In the genomic region with DNA sequence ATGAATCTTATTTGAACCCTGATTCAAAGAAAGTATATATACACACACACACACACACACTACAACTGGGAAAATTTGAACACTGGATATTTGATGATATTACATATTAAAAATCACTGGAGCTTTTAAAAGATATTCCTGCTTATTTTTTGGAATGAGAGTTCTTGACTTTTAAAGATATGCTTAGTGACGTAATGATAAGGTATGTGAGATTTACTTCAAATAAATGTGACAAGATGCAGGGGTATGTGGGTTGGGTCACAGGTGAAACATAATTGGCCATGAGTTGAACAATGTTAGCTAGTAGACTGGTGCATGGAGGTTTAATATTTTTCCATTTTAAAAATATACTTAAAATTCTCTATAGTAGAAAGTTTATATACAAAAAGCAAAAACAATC, we compare ENCODE assay signal across 11 cellular contexts.
"Had no signal": no experiment of that assay in that cellular context is flagged by ENCODE, and none has a peak within 500 bp of the region (broad histone marks: within the 10 kb centered on the region; RNA-seq: fewer than 3 reads in every experiment).

No MANE protein-coding gene starts in this region.

- H3K9ac ChIP-seq: GM23248 had no signal

- H3K4me3 ChIP-seq: GM23248, GM23338, HAP-1 had no signal

- ATAC-seq: GM23338, HCT116 had no signal

- DNase-seq: GM23248, GOT3, H7, H9, HCEC 1CT, HFFc6 had no signal

- H3K4me2 ChIP-seq: GM23338 had no signal

- H3K4me1 ChIP-seq: HAP-1 had no signal

- H3K36me3 ChIP-seq: HAP-1 had no signal

- H2AFZ ChIP-seq: GM23248, GM23338 had no signal

- H3K27ac ChIP-seq: GM23248 had no signal

- FAIRE-seq: H1, H54 had no signal

- H3K9me3 ChIP-seq: HAP-1 had no signal
